ENCODE assay signal across 10 cellular contexts in the genomic region with DNA sequence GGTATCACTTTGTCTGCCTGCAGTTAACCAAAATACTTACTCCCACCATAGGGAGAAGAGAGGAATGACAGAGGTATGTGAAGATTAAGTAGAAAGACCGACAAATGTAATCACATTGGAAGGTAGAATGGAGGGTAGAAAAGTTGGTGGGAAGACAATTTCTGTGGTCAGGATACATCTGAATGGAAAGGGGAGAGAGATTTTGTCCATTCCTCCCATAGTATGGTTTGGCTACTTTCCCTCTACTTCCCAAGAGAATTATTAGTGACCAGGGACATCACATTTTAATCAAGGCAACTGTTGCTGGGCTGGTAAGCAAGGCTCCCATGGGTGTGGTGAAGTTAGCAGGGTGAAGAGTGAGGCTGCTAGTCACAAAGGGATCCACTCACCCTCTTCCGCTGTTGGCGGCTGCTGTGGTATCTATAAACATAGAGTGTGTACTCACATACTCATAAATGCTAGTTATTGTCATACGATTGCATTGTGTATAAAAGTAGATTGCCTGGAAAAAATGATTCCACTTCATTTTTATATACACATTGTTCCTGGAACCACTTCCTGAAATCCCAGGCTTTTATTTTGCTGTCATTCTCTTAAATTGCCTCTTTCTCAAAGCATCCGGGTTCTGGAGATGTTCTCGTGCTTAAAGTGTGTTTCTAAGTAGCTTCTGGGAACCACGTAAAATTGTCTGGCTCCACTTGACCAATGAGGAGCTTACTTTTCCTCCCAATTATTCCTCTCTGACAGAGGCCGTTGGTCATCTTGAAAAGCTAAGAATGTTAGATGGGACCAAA.
DNase-seq lines count a peak whose midpoint lies in the region; ATAC-seq and TF ChIP-seq lines count a peak whose summit lies in the region.
"Had no signal": no experiment of that assay in that cellular context is flagged by ENCODE, and none has a peak within 500 bp of the region (broad histone marks: within the 10 kb centered on the region; RNA-seq: fewer than 3 reads in every experiment).

No MANE protein-coding gene starts in this region.

- no peak overlapping the region for H3K9ac ChIP-seq in endodermal cell (ENCODE audit: extremely low read depth, low read length, poor library complexity, severe bottlenecking)

- no peak overlapping the region for H3K27ac Mint-ChIP-seq in endodermal cell

- DNase-seq in heart right ventricle (no peak), Right ventricle myocardium superior (no peak), left colon (peak; percentile 73 to 90), upper lobe of right lung (no peak), endodermal cell (no peak), left lobe of liver (ENCODE audit: low spot score) (no peak)
- DNase-seq in activated CD4-positive, alpha-beta T cell treated with anti-CD3 and anti-CD28 coated beads, Interleukin-2, amount 50 U/mL, for 4 hours: peak; percentile 13 to 23
- DNase-seq: Calu3 had no signal

- intact Hi-C loops in heart right ventricle (cut with DNase I): loop anchor here in 2 of 10 donors (5.0 to 10.0 kb wide), 4 partner anchors 115 to 435 kb away; a partner anchor contains a TSS
- intact Hi-C loops in Right ventricle myocardium superior (cut with DNase I): no loop called here
- intact Hi-C loops in left colon (cut with DNase I, micrococcal nuclease): no loop called here
- intact Hi-C loops in upper lobe of right lung (cut with DNase I): no loop called here

- no peaks in the 10 kb centered on the region for H3K36me3 Mint-ChIP-seq in endodermal cell (ENCODE audit: low read depth)

- H3K36me3 ChIP-seq in heart right ventricle (no peaks in the 10 kb centered on the region), upper lobe of right lung (no peaks in the 10 kb centered on the region), endodermal cell (ENCODE audit: control insufficient read depth, insufficient read depth, low read length) (no peaks in the 10 kb centered on the region)

- TF ChIP-seq CTCF in heart right ventricle (IDR thresholded peaks at IDR 0.05) (no peak), upper lobe of right lung (IDR thresholded peaks at IDR 0.05) (no peak), endodermal cell (conservative IDR thresholded peaks at IDR 0.05) (no peak)

- peak in 1 of 8 donors; percentile 25 for ATAC-seq in heart right ventricle
- no peak for ATAC-seq in Right ventricle myocardium superior (ENCODE audit: poor library complexity)
- ATAC-seq in left colon: peak; percentile 97
- ATAC-seq in upper lobe of right lung: peak; percentile 32
- ATAC-seq in GM21786 (IDR thresholded peaks at IDR 0.05; ENCODE audit: unreplicated experiment): no peak
- no peak for ATAC-seq in left lobe of liver

- H3K4me3 ChIP-seq in heart right ventricle: no peak overlapping the region
- H3K4me3 ChIP-seq in upper lobe of right lung: no peak overlapping the region
- H3K4me3 ChIP-seq in endodermal cell (ENCODE audit: low read length): no peak overlapping the region

- H3K27ac ChIP-seq in heart right ventricle (peak overlapping the region in 7 of 10 donors; percentile 5 to 89 (median 82)), upper lobe of right lung (peak overlapping the region; percentile 33), endodermal cell (ENCODE audit: low read depth, low read length) (no peak overlapping the region)

- H3K9me3 Mint-ChIP-seq in endodermal cell: no peaks in the 10 kb centered on the region
- H3K9me3 Mint-ChIP-seq: neural crest cell had no signal

- 81 to 82% methylated on average over 8 of the region's 8 CpGs for WGBS in heart right ventricle, 2 donors
- 96 to 97% methylated on average over 4 to 8 of the region's 8 CpGs for WGBS in endodermal cell (ENCODE audit: insufficient coverage in 1 of 2, insufficient read length in 1 of 2), 2 experiments

- no peak overlapping the region for H3K4me3 Mint-ChIP-seq in endodermal cell
- H3K4me3 Mint-ChIP-seq: neural crest cell had no signal

- H3K4me1 Mint-ChIP-seq in endodermal cell: peaks cover 21% of the 10 kb centered on the region

- no peaks in the 10 kb centered on the region for H3K27me3 ChIP-seq in heart right ventricle
- no peaks in the 10 kb centered on the region for H3K27me3 ChIP-seq in upper lobe of right lung
- no peaks in the 10 kb centered on the region for H3K27me3 ChIP-seq in endodermal cell (ENCODE audit: control insufficient read depth, insufficient read depth, low read length, poor library complexity, severe bottlenecking)

- H3K4me1 ChIP-seq in heart right ventricle (peaks cover 4 to 92% (median 45%) of the 10 kb centered on the region in 9 donors), upper lobe of right lung (peaks cover 56% of the 10 kb centered on the region), endodermal cell (ENCODE audit: control insufficient read depth, insufficient read depth, low read length) (peaks cover 3% of the 10 kb centered on the region)

- no peaks in the 10 kb centered on the region for H3K27me3 Mint-ChIP-seq in endodermal cell (ENCODE audit: insufficient read depth)

- H3K9me3 ChIP-seq in heart right ventricle: no peaks in the 10 kb centered on the region
- no peaks in the 10 kb centered on the region for H3K9me3 ChIP-seq in upper lobe of right lung
- H3K9me3 ChIP-seq in endodermal cell (ENCODE audit: control insufficient read depth, low read length): no peaks in the 10 kb centered on the region

Comparison
In these comparisons a context has a peak if more than half of its experiments do, and no peak if none do; other contexts are left out.
1. ATAC-seq: peak in left colon (single experiment) and upper lobe of right lung (single experiment); none in Right ventricle myocardium superior (single experiment), GM21786 (single experiment) and left lobe of liver (single experiment).
2. DNase-seq: peak in activated CD4-positive, alpha-beta T cell treated with anti-CD3 and anti-CD28 coated beads, Interleukin-2, amount 50 U/mL, for 4 hours (2 of 2) and left colon (2 of 2); none in heart right ventricle (0 of 2), Right ventricle myocardium superior (single experiment), upper lobe of right lung (single experiment), endodermal cell (single experiment) and left lobe of liver (single experiment).